24 cellular contexts compared by ENCODE assay signal in genomic region chr2:132678498-132678897, GRCh38. TPM values are rescaled to one million over a fixed set of nuclear protein-coding genes. Genes with fewer than 3 reads are reported as not detected.
"Had no signal": no experiment of that assay in that cellular context is flagged by ENCODE, and none has a peak within 500 bp of the region (broad histone marks: within the 10 kb centered on the region; RNA-seq: fewer than 3 reads in every experiment).

No MANE protein-coding gene starts in this region.

- DNase-seq: activated CD4-positive, alpha-beta memory T cell treated with anti-CD3 and anti-CD28 coated beads, Interleukin-2, amount 10 ng/mL, durations not matched to agents 7 days and 5 days; activated CD4-positive, alpha-beta T cell treated with anti-CD3 and anti-CD28 coated beads for 48 hours; activated CD4-positive, CD25-positive, alpha-beta regulatory T cell; activated CD8-positive, alpha-beta memory T cell treated with anti-CD3 and anti-CD28 coated beads, Interleukin-2, amount 10 ng/mL, durations not matched to agents 7 days and 5 days; amniotic stem cell; central memory CD4-positive, alpha-beta T cell; endodermal cell; foreskin keratinocyte; hypothalamus; left lung; mammary epithelial cell; midbrain; nucleus accumbens; stimulated activated CD4-positive, alpha-beta T cell treated with anti-CD3 and anti-CD28 coated beads, Interleukin-4, amount 100 ng/mL, for 24 hours; stomach; T-helper 9 cell; trophoblast cell had no signal

- ATAC-seq: activated CD8-positive, alpha-beta memory T cell treated with anti-CD3 and anti-CD28 coated beads, Interleukin-2, amount 10 ng/mL, durations not matched to agents 7 days and 5 days; foreskin keratinocyte; left lung; stimulated activated effector memory CD8-positive, alpha-beta T cell treated with anti-CD3 and anti-CD28 coated beads, Interleukin-12 subunit alpha, Interleukin-12 subunit beta, amount 100 ng/mL, for 72 hours had no signal

- H3K27me3 ChIP-seq: left lung, right atrium auricular region, vagina had no signal

- H3K9me3 ChIP-seq: left lung, right atrium auricular region, stomach, vagina had no signal

- FAIRE-seq: colon, keratinocyte had no signal

- H3K27ac ChIP-seq: epithelial cell of prostate, foreskin keratinocyte, left lung, right atrium auricular region, skin epidermis, stomach, vagina had no signal

- H3K36me3 ChIP-seq: left lung, right atrium auricular region, stomach, vagina had no signal

- H3K4me1 ChIP-seq: foreskin keratinocyte, left lung, right atrium auricular region, stomach, vagina had no signal

- H3K4me3 ChIP-seq: left lung, right atrium auricular region, skin epidermis, stomach, vagina had no signal

RNA-seq across cellular contexts. Expression of gene LYPD1, which starts 8.5 kb away (rescaled TPM):
- total RNA-seq: activated CD4-positive, alpha-beta memory T cell treated with anti-CD3 and anti-CD28 coated beads, Interleukin-2, amount 10 ng/mL, durations not matched to agents 7 days and 5 days; activated CD8-positive, alpha-beta memory T cell treated with anti-CD3 and anti-CD28 coated beads, Interleukin-2, amount 10 ng/mL, durations not matched to agents 7 days and 5 days; foreskin keratinocyte; mammary epithelial cell; vagina had no signal
- polyA plus RNA-seq: mammary epithelial cell had no signal
